ENCODE assay signal across 22 cellular contexts in genomic region chr17:17166446-17166845, GRCh38. TPM values are rescaled to one million over a fixed set of nuclear protein-coding genes. Genes with fewer than 3 reads are reported as not detected.
A peak's percentile ranks its signal among the peaks of the same experiment; 100 is the strongest.
DNase-seq lines count a peak whose midpoint lies in the region; ATAC-seq and TF ChIP-seq lines count a peak whose summit lies in the region.
"Had no signal": no experiment of that assay in that cellular context is flagged by ENCODE, and none has a peak within 500 bp of the region (broad histone marks: within the 10 kb centered on the region; RNA-seq: fewer than 3 reads in every experiment).

No MANE protein-coding gene starts in this region.

- POLR2A ChIA-PET in CD4-positive, alpha-beta T cell (lab: Charles Lee) = interaction anchor here (1.2 kb wide), 1 partner anchor 11 kb away, joined by 3 read pairs; no protein-coding TSS in a partner anchor

- H3K4me1 Mint-ChIP-seq in T-helper 17 cell = peaks cover 50% of the 10 kb centered on the region
- peaks cover 36% of the 10 kb centered on the region for H3K4me1 Mint-ChIP-seq in activated T-helper 17 cell treated with anti-CD3 and anti-CD28 coated beads, Interleukin-2, amount 50 U/mL, for 72 hours
- peaks cover 16% of the 10 kb centered on the region for H3K4me1 Mint-ChIP-seq in endothelial cell (ENCODE audit: unreplicated experiment)
- peaks cover 30% of the 10 kb centered on the region for H3K4me1 Mint-ChIP-seq in activated naive CD4-positive, alpha-beta T cell treated with anti-CD3 and anti-CD28 coated beads, Interleukin-2, amount 10 ng/mL, durations not matched to agents 7 days and 5 days
- H3K4me1 Mint-ChIP-seq in CD4-positive, alpha-beta T cell (ENCODE audit: low read depth) = peaks cover 36% of the 10 kb centered on the region
- H3K4me1 Mint-ChIP-seq: CD14-positive monocyte had no signal

- no peak for ATAC-seq in T-helper 17 cell
- ATAC-seq in activated T-helper 17 cell treated with anti-CD3 and anti-CD28 coated beads, Interleukin-2, amount 50 U/mL, for 72 hours (replicated peaks) = no peak
- no peak for ATAC-seq in CD4-positive, alpha-beta T cell (ENCODE audit: poor library complexity)

- H3K27ac ChIP-seq in CD4-positive, alpha-beta T cell (ENCODE audit: low read depth, low read length) = no peak overlapping the region
- H3K27ac ChIP-seq: A549; BLaER1 treated with 17β-estradiol and CSF1 and Interleukin-3, amounts not matched to agents 10 nM and 100 nM had no signal

- H3K27ac Mint-ChIP-seq in T-helper 17 cell (peak overlapping the region; percentile 24), endothelial cell (ENCODE audit: unreplicated experiment) (no peak overlapping the region)
- peak overlapping the region; percentile 17 for H3K27ac Mint-ChIP-seq in activated T-helper 17 cell treated with anti-CD3 and anti-CD28 coated beads, Interleukin-2, amount 50 U/mL, for 72 hours
- no peak overlapping the region for H3K27ac Mint-ChIP-seq in activated naive CD4-positive, alpha-beta T cell treated with anti-CD3 and anti-CD28 coated beads, Interleukin-2, amount 10 ng/mL, durations not matched to agents 7 days and 5 days
- no peak overlapping the region for H3K27ac Mint-ChIP-seq in CD4-positive, alpha-beta T cell
- H3K27ac Mint-ChIP-seq: HFFc6 had no signal

- CTCF ChIA-PET in activated naive CD4-positive, alpha-beta T cell treated with anti-CD3 and anti-CD28 coated beads, Interleukin-2, amount 10 ng/mL, durations not matched to agents 7 days and 5 days (lab: Charles Lee) = no interaction called here
- CTCF ChIA-PET in CD4-positive, alpha-beta T cell (lab: Charles Lee) = no interaction called here

- no peak for TF ChIP-seq CTCF in endothelial cell (IDR thresholded peaks at IDR 0.05; ENCODE audit: unreplicated experiment)
- no peak for TF ChIP-seq CTCF in CD4-positive, alpha-beta T cell (IDR thresholded peaks at IDR 0.05)

- no peaks in the 10 kb centered on the region for H3K9me3 ChIP-seq in T-helper 17 cell (ENCODE audit: control insufficient read depth, low read length, poor library complexity, severe bottlenecking)
- no peaks in the 10 kb centered on the region for H3K9me3 ChIP-seq in CD4-positive, alpha-beta T cell (ENCODE audit: control insufficient read depth, low read length)
- H3K9me3 ChIP-seq: A549; BE2C; BLaER1 treated with 17β-estradiol and CSF1 and Interleukin-3, amounts not matched to agents 10 nM and 100 nM; HAP-1 had no signal

- no peak for DNase-seq in T-helper 17 cell
- no peak for DNase-seq in endothelial cell (ENCODE audit: low spot score)
- DNase-seq in activated naive CD4-positive, alpha-beta T cell treated with anti-CD3 and anti-CD28 coated beads, Interleukin-2, amount 10 ng/mL, durations not matched to agents 7 days and 5 days = no peak
- no peak for DNase-seq in effector CD8-positive, alpha-beta T cell (lab: John Stamatoyannopoulos, UW)
- no peak for DNase-seq in CD4-positive, alpha-beta T cell
- no peak for DNase-seq in NCI-H1417 (lab: John Stamatoyannopoulos, UW)
- DNase-seq: 8988T; ACHN; AML-193; BE2C; Calu3; CD4-positive, alpha-beta memory T cell; COR-L47; DMS153; DND-41; GOT3; HFFc6 had no signal

- H3K9me3 Mint-ChIP-seq in activated T-helper 17 cell treated with anti-CD3 and anti-CD28 coated beads, Interleukin-2, amount 50 U/mL, for 72 hours = no peaks in the 10 kb centered on the region
- no peaks in the 10 kb centered on the region for H3K9me3 Mint-ChIP-seq in endothelial cell (ENCODE audit: unreplicated experiment)
- no peaks in the 10 kb centered on the region for H3K9me3 Mint-ChIP-seq in activated naive CD4-positive, alpha-beta T cell treated with anti-CD3 and anti-CD28 coated beads, Interleukin-2, amount 10 ng/mL, durations not matched to agents 7 days and 5 days
- no peaks in the 10 kb centered on the region for H3K9me3 Mint-ChIP-seq in CD4-positive, alpha-beta T cell
- H3K9me3 Mint-ChIP-seq: CD14-positive monocyte; CD4-positive, alpha-beta memory T cell; HFFc6 had no signal

- H3K4me3 Mint-ChIP-seq in T-helper 17 cell (no peak overlapping the region), endothelial cell (ENCODE audit: unreplicated experiment) (peak overlapping the region; percentile 47)
- no peak overlapping the region for H3K4me3 Mint-ChIP-seq in activated T-helper 17 cell treated with anti-CD3 and anti-CD28 coated beads, Interleukin-2, amount 50 U/mL, for 72 hours
- H3K4me3 Mint-ChIP-seq in activated naive CD4-positive, alpha-beta T cell treated with anti-CD3 and anti-CD28 coated beads, Interleukin-2, amount 10 ng/mL, durations not matched to agents 7 days and 5 days = no peak overlapping the region
- no peak overlapping the region for H3K4me3 Mint-ChIP-seq in CD4-positive, alpha-beta T cell
- H3K4me3 Mint-ChIP-seq: CD14-positive monocyte; CD4-positive, alpha-beta memory T cell; HFFc6 had no signal

- no peaks in the 10 kb centered on the region for H3K27me3 Mint-ChIP-seq in T-helper 17 cell
- no peaks in the 10 kb centered on the region for H3K27me3 Mint-ChIP-seq in activated T-helper 17 cell treated with anti-CD3 and anti-CD28 coated beads, Interleukin-2, amount 50 U/mL, for 72 hours
- peaks cover 19% of the 10 kb centered on the region for H3K27me3 Mint-ChIP-seq in endothelial cell (ENCODE audit: unreplicated experiment)
- no peaks in the 10 kb centered on the region for H3K27me3 Mint-ChIP-seq in activated naive CD4-positive, alpha-beta T cell treated with anti-CD3 and anti-CD28 coated beads, Interleukin-2, amount 10 ng/mL, durations not matched to agents 7 days and 5 days
- no peaks in the 10 kb centered on the region for H3K27me3 Mint-ChIP-seq in CD4-positive, alpha-beta T cell
- H3K27me3 Mint-ChIP-seq: CD4-positive, alpha-beta memory T cell had no signal

- H3K36me3 Mint-ChIP-seq in T-helper 17 cell (ENCODE audit: low read depth) (peaks cover 19% of the 10 kb centered on the region), endothelial cell (ENCODE audit: low read depth, unreplicated experiment) (peaks cover 59% of the 10 kb centered on the region)
- H3K36me3 Mint-ChIP-seq in activated T-helper 17 cell treated with anti-CD3 and anti-CD28 coated beads, Interleukin-2, amount 50 U/mL, for 72 hours (ENCODE audit: low read depth) = peaks cover 85% of the 10 kb centered on the region
- H3K36me3 Mint-ChIP-seq in activated naive CD4-positive, alpha-beta T cell treated with anti-CD3 and anti-CD28 coated beads, Interleukin-2, amount 10 ng/mL, durations not matched to agents 7 days and 5 days = peaks cover 56% of the 10 kb centered on the region
- peaks cover 82% of the 10 kb centered on the region for H3K36me3 Mint-ChIP-seq in CD4-positive, alpha-beta T cell (ENCODE audit: low read depth)

- intact Hi-C loops in CD4-positive, alpha-beta T cell (cut with DNase I, micrococcal nuclease) = no loop called here

- no peaks in the 10 kb centered on the region for H3K27me3 ChIP-seq in CD4-positive, alpha-beta T cell (ENCODE audit: control insufficient read depth, insufficient read depth, low read length)
- H3K27me3 ChIP-seq: BE2C; BLaER1 treated with 17β-estradiol and CSF1 and Interleukin-3, amounts not matched to agents 10 nM and 100 nM had no signal

RNA-seq across cellular contexts. Expression of gene PLD6, which starts 39.7 kb away (rescaled TPM):
- total RNA-seq in T-helper 17 cell (10 to 100 TPM; 13.2 to 15.3 TPM), endothelial cell (ENCODE audit: unreplicated experiment) (0.21 TPM)
- 10 to 100 TPM; 20.6 to 24.5 TPM for total RNA-seq in activated T-helper 17 cell treated with anti-CD3 and anti-CD28 coated beads, Interleukin-2, amount 50 U/mL, for 72 hours
- 1 to 10 TPM; 7.1 to 7.5 TPM for total RNA-seq in CD4-positive, alpha-beta T cell

Comparison
In these comparisons a context has a peak if more than half of its experiments do, and no peak if none do; other contexts are left out.
1. H3K27ac Mint-ChIP-seq: peak in T-helper 17 cell (single experiment) and activated T-helper 17 cell treated with anti-CD3 and anti-CD28 coated beads, Interleukin-2, amount 50 U/mL, for 72 hours (single experiment); none in endothelial cell (single experiment), activated naive CD4-positive, alpha-beta T cell treated with anti-CD3 and anti-CD28 coated beads, Interleukin-2, amount 10 ng/mL, durations not matched to agents 7 days and 5 days (single experiment) and CD4-positive, alpha-beta T cell (single experiment).